In genomic region chr17:76727745-76728456, GRCh38 we compare ENCODE assay signal across 8 cellular contexts. TPM values are rescaled to one million over a fixed set of nuclear protein-coding genes. Genes with fewer than 3 reads are reported as not detected.
DNase-seq lines count a peak whose midpoint lies in the region; ATAC-seq, FAIRE-seq and TF ChIP-seq lines count a peak whose summit lies in the region.

No MANE protein-coding gene starts in this region.

- H3K9ac ChIP-seq in Karpas-422 (ENCODE audit: low read length) (peak overlapping the region; percentile 100), K562 (ENCODE audit: insufficient read depth in 1 of 2, low read depth in 2 of 2, low read length in 2 of 2) (peak overlapping the region; percentile 91 to 99)

- no peaks in the 10 kb centered on the region for H3K9me3 ChIP-seq in CD4-positive, alpha-beta memory T cell (ENCODE audit: control insufficient read depth in 1 of 2, low read length in 2 of 2)
- H3K9me3 ChIP-seq in Karpas-422 (ENCODE audit: low read length) (no peaks in the 10 kb centered on the region), K562 (replicated peaks; ENCODE audit: control insufficient read depth, insufficient read depth, low read depth, low read length) (no peaks in the 10 kb centered on the region; the same call in 1 of the 2 replicates), uterus (no peaks in the 10 kb centered on the region)

- H3K36me3 ChIP-seq in CD4-positive, alpha-beta memory T cell (ENCODE audit: insufficient read depth, low read length), result peaks cover 43% of the 10 kb centered on the region
- H3K36me3 ChIP-seq in Karpas-422 (ENCODE audit: insufficient read depth, low read length) (peaks cover 9% of the 10 kb centered on the region), K562 (ENCODE audit: control insufficient read depth, insufficient read depth, low read length) (peaks cover 54% of the 10 kb centered on the region), uterus (no peaks in the 10 kb centered on the region)

- no peaks in the 10 kb centered on the region for H3K27me3 Mint-ChIP-seq in CD4-positive, alpha-beta memory T cell
- no peaks in the 10 kb centered on the region for H3K27me3 Mint-ChIP-seq in memory B cell

- peak overlapping the region; percentile 94 to 99 (median 97) for H3K4me3 Mint-ChIP-seq in CD4-positive, alpha-beta memory T cell
- peak overlapping the region; percentile 95 for H3K4me3 Mint-ChIP-seq in memory B cell

- FAIRE-seq in K562 (lab: Jason Lieb, UNC), result peak; percentile 15

- no peaks in the 10 kb centered on the region for H3K9me3 Mint-ChIP-seq in CD4-positive, alpha-beta memory T cell
- H3K9me3 Mint-ChIP-seq in memory B cell, result no peaks in the 10 kb centered on the region

- peak overlapping the region; percentile 97 to 100 (median 99) for H3K27ac Mint-ChIP-seq in CD4-positive, alpha-beta memory T cell
- peak overlapping the region; percentile 99 for H3K27ac Mint-ChIP-seq in memory B cell

- TF ChIP-seq POLR2A in K562 (conservative IDR thresholded peaks at IDR 0.05) (no peak), uterus (IDR thresholded peaks at IDR 0.05) (no peak)

- peaks cover 27 to 79% (median 53%) of the 10 kb centered on the region in 4 donors for H3K4me1 Mint-ChIP-seq in CD4-positive, alpha-beta memory T cell
- H3K4me1 Mint-ChIP-seq in memory B cell, result peaks cover 15% of the 10 kb centered on the region

- in situ Hi-C loops in K562 (cut with MboI), result no loop called here
- in situ Hi-C loops in GM13977 (cut with MboI; ENCODE audit: low pct_unique_long_range_greater_than_20kb, low sequenced_read_pairs, unreplicated experiment), result no loop called here

- H3K4me1 ChIP-seq in CD4-positive, alpha-beta memory T cell (ENCODE audit: insufficient read depth, low read length), result peaks cover 80% of the 10 kb centered on the region
- H3K4me1 ChIP-seq in Karpas-422 (ENCODE audit: low read length) (peaks cover 37% of the 10 kb centered on the region), K562 (replicated peaks in 1 of 2; ENCODE audit: control insufficient read depth in 2 of 2, insufficient read depth in 2 of 2, low read length in 2 of 2) (peaks cover 23 to 40% of the 10 kb centered on the region in 2 experiments; a peak in 4 of 5 replicates), uterus (peaks cover 8 to 19% of the 10 kb centered on the region in 2 donors)

- CTCF ChIA-PET in CD4-positive, alpha-beta memory T cell (lab: Charles Lee; ENCODE audit: partially characterized antibody), result interaction anchor here (0.9 to 6.3 kb wide), 16 partner anchors 9 to 412 kb away, joined by 3 to 54 read pairs (median 4); partner anchors contain the start of genes MFSD11 and SRSF2
- CTCF ChIA-PET in K562 (lab: Yijun Ruan, JAX; ENCODE audit: low intra/inter-chr PET ratio), result interaction anchor here (1.1 kb wide), 1 partner anchor 8 kb away, joined by 3 read pairs; no protein-coding TSS in a partner anchor

- H3K27ac ChIP-seq in CD4-positive, alpha-beta memory T cell (ENCODE audit: low read depth, low read length), result peak overlapping the region; percentile 97
- peak overlapping the region; percentile 92 for H3K27ac ChIP-seq in Karpas-422 (ENCODE audit: low read length)
- peak overlapping the region; percentile 96 for H3K27ac ChIP-seq in K562 (ENCODE audit: extremely low read depth, low read depth, low read length)
- peak overlapping the region; percentile 98 to 99 for H3K27ac ChIP-seq in uterus

- intact Hi-C loops in CD4-positive, alpha-beta memory T cell (cut with micrococcal nuclease), result loop anchor here (5.0 kb wide), 3 partner anchors 56 to 211 kb away; no protein-coding TSS in a partner anchor
- intact Hi-C loops in K562 (cut with micrococcal nuclease) (loop anchor here (5.0 kb wide), 1 partner anchor 86 kb away; the partner anchor contains the start of gene ST6GALNAC1), uterus (cut with DNase I; ENCODE audit: low total_unique reads) (no loop called here)

- peaks cover 57% of the 10 kb centered on the region for H3K79me2 ChIP-seq in Karpas-422 (ENCODE audit: low read length)
- peaks cover 79% of the 10 kb centered on the region for H3K79me2 ChIP-seq in K562 (ENCODE audit: control insufficient read depth, insufficient read depth, low read length)

- peak in 3 of 5 donors; percentile 35 to 40 (median 36) for DNase-seq in CD4-positive, alpha-beta memory T cell
- peak; percentile 48 for DNase-seq in Karpas-422
- peak in 1 of 4 experiments; percentile 28 for DNase-seq in K562 (ENCODE audit: extremely low read depth in 1 of 4, low spot score in 3 of 4)
- peak; percentile 15 to 40 for DNase-seq in memory B cell (ENCODE audit: low spot score in 2 of 2)
- DNase-seq in uterus, result no peak
- DNase-seq in GM13977 (ENCODE audit: low spot score), result no peak
- DNase-seq in SK-N-DZ (ENCODE audit: low spot score), result no peak
- DNase-seq in NCI-H1092 treated with DMSO at 0.1 percent for 48 hours (lab: John Stamatoyannopoulos, UW), result no peak

- H3K36me3 Mint-ChIP-seq in CD4-positive, alpha-beta memory T cell, result peaks cover 10 to 62% of the 10 kb centered on the region in 2 donors
- H3K36me3 Mint-ChIP-seq in memory B cell, result peaks cover 2% of the 10 kb centered on the region

- no peaks in the 10 kb centered on the region for H3K9me2 ChIP-seq in Karpas-422 (replicated peaks; ENCODE audit: insufficient read depth, low read length)

- TF ChIP-seq CTCF in K562 (IDR thresholded peaks at IDR 0.05 in 2 of 3, conservative IDR thresholded peaks at IDR 0.05 in 1 of 3; ENCODE audit: insufficient read depth in 2 of 3, low read depth in 1 of 3, low read length in 3 of 3) (no peak), uterus (IDR thresholded peaks at IDR 0.05) (no peak), GM13977 (IDR thresholded peaks at IDR 0.05; ENCODE audit: extremely low read depth, insufficient read depth, missing control alignments) (no peak)

- TF ChIP-seq RAD21 in K562 (CRISPR knock-in tag; conservative IDR thresholded peaks at IDR 0.05 in 1 of 2, IDR thresholded peaks at IDR 0.05 in 1 of 2), result no peak

- POLR2A ChIA-PET in CD4-positive, alpha-beta memory T cell (lab: Charles Lee; ENCODE audit: partially characterized antibody), result interaction anchor here (0.6 to 9.5 kb wide), 20 partner anchors 9 to 1230 kb away, joined by 3 to 283 read pairs (median 4); partner anchors contain the start of genes MFSD11, SRSF2, ST6GALNAC1 and TNRC6C
- POLR2A ChIA-PET in K562 (lab: Yijun Ruan, JAX), result interaction anchor here (0.6 to 5.1 kb wide), 7 partner anchors 8 to 328 kb away, joined by 3 to 75 read pairs (median 4); partner anchors contain the start of genes MFSD11, MXRA7 and SRSF2

- no peak overlapping the region for H2AFZ ChIP-seq in Karpas-422 (ENCODE audit: low read length)
- H2AFZ ChIP-seq in K562 (ENCODE audit: low read depth, low read length), result no peak overlapping the region

- H3K4me2 ChIP-seq in Karpas-422 (ENCODE audit: low read depth, low read length, poor library complexity, severe bottlenecking) (peak overlapping the region; percentile 93), K562 (ENCODE audit: insufficient read depth, low read length) (peak overlapping the region; percentile 85)

- no peak for TF ChIP-seq EP300 in K562 (IDR thresholded peaks at IDR 0.05; ENCODE audit: low read length)

- BruUV-seq in K562 (replicated peaks; lab: Mats Ljungman, UMichigan), result no TSS peak

- no peak for ATAC-seq in K562
- no peak for ATAC-seq in memory B cell (ENCODE audit: low read depth)

- H3K4me3 ChIP-seq in CD4-positive, alpha-beta memory T cell (ENCODE audit: low read length in 2 of 2), result peak overlapping the region; percentile 52 to 95
- H3K4me3 ChIP-seq in Karpas-422 (ENCODE audit: low read length) (peak overlapping the region; percentile 97), K562 (peak overlapping the region; percentile 82), uterus (peak overlapping the region; percentile 91 to 98)

- no peaks in the 10 kb centered on the region for H3K9me1 ChIP-seq in K562 (ENCODE audit: control insufficient read depth, insufficient read depth, low read length)

- WGBS in K562 (ENCODE audit: insufficient coverage, low coverage, missing lambda C conversion rate), result 9% methylated on average over 17 of the region's 18 CpGs

- H3K27me3 ChIP-seq in CD4-positive, alpha-beta memory T cell (ENCODE audit: insufficient read depth, low read length), result no peaks in the 10 kb centered on the region
- no peaks in the 10 kb centered on the region for H3K27me3 ChIP-seq in Karpas-422 (ENCODE audit: low read length)
- H3K27me3 ChIP-seq in K562 (ENCODE audit: control insufficient read depth in 2 of 2, insufficient read depth in 2 of 2, low read length in 2 of 2), result no peaks in the 10 kb centered on the region
- no peaks in the 10 kb centered on the region for H3K27me3 ChIP-seq in uterus

- peaks cover 13% of the 10 kb centered on the region for H4K20me1 ChIP-seq in Karpas-422 (ENCODE audit: insufficient read depth, low read depth, low read length)
- 0 out of 2 replicates have a peak, but pooled peaks cover 4% of the 10 kb centered on the region for H4K20me1 ChIP-seq in K562 (replicated peaks; ENCODE audit: control insufficient read depth, insufficient read depth, low read length)

RNA-seq across cellular contexts. Expression of gene METTL23, which starts 1.3 kb away (rescaled TPM):
- total RNA-seq in CD4-positive, alpha-beta memory T cell, result 10 to 100 TPM; 75.5 to 81.4 TPM
- polyA plus RNA-seq in CD4-positive, alpha-beta memory T cell, result 100 to 1,000 TPM; 134 to 156 TPM
- total RNA-seq in Karpas-422 (2014; rRNA removed; shearing (Covaris generic); ENCODE audit: low replicate concordance), result 43.4 and 72.4 TPM in 2 replicates
- total RNA-seq in K562 (2011; cell fraction: chromatin; rRNA removed; ENCODE audit: low replicate concordance), result 39.2 and 44.3 TPM in 2 replicates
- 29.1 and 31.7 TPM in 2 replicates for total RNA-seq in K562 (2011; cell fraction: nucleolus; rRNA removed)
- 28.7 and 31.7 TPM in 2 replicates for total RNA-seq in K562 (2011; cell fraction: nucleoplasm; rRNA removed)
- total RNA-seq in K562 (2014; rRNA removed) (29.4 and 32.9 TPM in 2 replicates), K562 (2014; rRNA removed; fragmentation: Illumina TruSeq; extraction: Trizol) (37.3 and 47.0 TPM in 2 replicates), K562 (2015; rRNA removed; fragmentation: Illumina TruSeq; extraction: Trizol) (24.1 and 29.5 TPM in 2 replicates), K562 (2021) (36.5 TPM in 2 replicates), uterus (10 to 100 TPM; 13.8 to 32.5 (median 21.6) TPM)
- polyA plus RNA-seq in K562 (2011; rRNA removed) (56.7 and 67.3 TPM in 2 replicates), K562 (2014; fragmentation: Illumina TruSeq; extraction: Trizol) (41.6 and 44.1 TPM in 2 replicates), K562 (2014; fragmentation: Nextera tagmentation; extraction: Ambion mirVana) (10 to 100 TPM; 42.2 to 46.1 TPM), K562 (2014; rRNA removed) (46.6 and 58.5 TPM in 2 replicates)
- 40.2 and 42.2 TPM in 2 replicates for polyA plus RNA-seq in K562 (2011; cell fraction: cytosol; rRNA removed)
- 39.8 and 45.6 TPM in 2 replicates for polyA plus RNA-seq in K562 (2011; cell fraction: nucleus; rRNA removed)
- 44.3 and 52.0 TPM in 2 replicates for polyA plus RNA-seq in K562 (2012)
- 29.0 and 31.8 TPM in 2 replicates for polyA minus RNA-seq in K562 (2011; rRNA and poly(A)+ RNA removed)
- polyA minus RNA-seq in K562 (2011; cell fraction: cytosol; rRNA and poly(A)+ RNA removed), result 6.7 and 12.1 TPM in 2 replicates
- 9.2 and 15.1 TPM in 2 replicates for polyA minus RNA-seq in K562 (2011; cell fraction: nucleus; rRNA and poly(A)+ RNA removed)
- polyA plus RNA-seq in SK-N-DZ (2014; cell fraction: cytosol; rRNA removed), result 54.4 and 64.0 TPM in 2 replicates
- polyA plus RNA-seq in SK-N-DZ (2014; cell fraction: nucleus; rRNA removed), result 69.4 and 78.4 TPM in 2 replicates

RNA-seq across cellular contexts. Expression of gene JMJD6, which starts 1.5 kb away (rescaled TPM):
- total RNA-seq in CD4-positive, alpha-beta memory T cell, result 10 to 100 TPM; 59.4 to 62.1 TPM
- polyA plus RNA-seq in CD4-positive, alpha-beta memory T cell, result 10 to 100 TPM; 22.1 to 40.7 TPM
- total RNA-seq in Karpas-422 (2014; rRNA removed; shearing (Covaris generic); ENCODE audit: low replicate concordance), result 16.2 and 20.5 TPM in 2 replicates
- total RNA-seq in K562 (2011; cell fraction: chromatin; rRNA removed; ENCODE audit: low replicate concordance), result 39.0 and 102 TPM in 2 replicates
- total RNA-seq in K562 (2011; cell fraction: nucleolus; rRNA removed), result 54.7 and 69.0 TPM in 2 replicates
- total RNA-seq in K562 (2011; cell fraction: nucleoplasm; rRNA removed), result 46.6 and 49.9 TPM in 2 replicates
- total RNA-seq in K562 (2014; rRNA removed), result 40.2 and 40.7 TPM in 2 replicates
- total RNA-seq in K562 (2014; rRNA removed; fragmentation: Illumina TruSeq; extraction: Trizol), result 23.4 and 28.1 TPM in 2 replicates
- total RNA-seq in K562 (2015; rRNA removed; fragmentation: Illumina TruSeq; extraction: Trizol), result 37.4 and 38.5 TPM in 2 replicates
- total RNA-seq in K562 (2021), result 47.9 and 52.3 TPM in 2 replicates
- polyA plus RNA-seq in K562 (2011; rRNA removed), result 22.2 and 30.9 TPM in 2 replicates
- polyA plus RNA-seq in K562 (2011; cell fraction: cytosol; rRNA removed), result 25.7 and 30.0 TPM in 2 replicates
- polyA plus RNA-seq in K562 (2011; cell fraction: nucleus; rRNA removed), result 83.8 and 88.4 TPM in 2 replicates
- 50.5 and 52.4 TPM in 2 replicates for polyA plus RNA-seq in K562 (2012)
- 36.5 and 38.2 TPM in 2 replicates for polyA plus RNA-seq in K562 (2014; fragmentation: Illumina TruSeq; extraction: Trizol)
- polyA plus RNA-seq in K562 (2014; fragmentation: Nextera tagmentation; extraction: Ambion mirVana), result 10 to 100 TPM in 1 of 2 experiments, 1 to 10 TPM in 1; 2.5 to 10.5 TPM
- polyA plus RNA-seq in K562 (2014; rRNA removed), result 36.3 and 40.9 TPM in 2 replicates
- 13.2 and 15.1 TPM in 2 replicates for polyA minus RNA-seq in K562 (2011; rRNA and poly(A)+ RNA removed)
- 17.1 and 17.9 TPM in 2 replicates for polyA minus RNA-seq in K562 (2011; cell fraction: cytosol; rRNA and poly(A)+ RNA removed)
- 12.0 and 22.5 TPM in 2 replicates for polyA minus RNA-seq in K562 (2011; cell fraction: nucleus; rRNA and poly(A)+ RNA removed)
- total RNA-seq in uterus, result 10 to 100 TPM in 3 of 4 donors, 1 to 10 TPM in 1; 5.9 to 40.8 (median 21.2) TPM
- 31.5 and 37.4 TPM in 2 replicates for polyA plus RNA-seq in SK-N-DZ (2014; cell fraction: cytosol; rRNA removed)
- polyA plus RNA-seq in SK-N-DZ (2014; cell fraction: nucleus; rRNA removed), result 28.4 and 34.2 TPM in 2 replicates

RNA-seq across cellular contexts. Expression of gene SRSF2, which starts 9.2 kb away (rescaled TPM):
- 100 to 1,000 TPM; 327 to 330 TPM for total RNA-seq in CD4-positive, alpha-beta memory T cell
- polyA plus RNA-seq in CD4-positive, alpha-beta memory T cell, result 100 to 1,000 TPM in 1 of 2 donors, 10 to 100 TPM in 1; 67.6 to 111 TPM
- 328 and 459 TPM in 2 replicates for total RNA-seq in Karpas-422 (2014; rRNA removed; shearing (Covaris generic); ENCODE audit: low replicate concordance)
- total RNA-seq in K562 (2011; cell fraction: chromatin; rRNA removed; ENCODE audit: low replicate concordance), result 541 and 860 TPM in 2 replicates
- 738 and 811 TPM in 2 replicates for total RNA-seq in K562 (2011; cell fraction: nucleolus; rRNA removed)
- 625 and 722 TPM in 2 replicates for total RNA-seq in K562 (2011; cell fraction: nucleoplasm; rRNA removed)
- total RNA-seq in K562 (2014; rRNA removed), result 583 and 1,185 TPM in 2 replicates
- 261 and 276 TPM in 2 replicates for total RNA-seq in K562 (2014; rRNA removed; fragmentation: Illumina TruSeq; extraction: Trizol)
- 339 and 353 TPM in 2 replicates for total RNA-seq in K562 (2015; rRNA removed; fragmentation: Illumina TruSeq; extraction: Trizol)
- total RNA-seq in K562 (2021), result 499 and 569 TPM in 2 replicates
- polyA plus RNA-seq in K562 (2011; rRNA removed), result 422 and 444 TPM in 2 replicates
- polyA plus RNA-seq in K562 (2011; cell fraction: cytosol; rRNA removed), result 268 and 523 TPM in 2 replicates
- 1,783 and 2,637 TPM in 2 replicates for polyA plus RNA-seq in K562 (2011; cell fraction: nucleus; rRNA removed)
- 310 and 372 TPM in 2 replicates for polyA plus RNA-seq in K562 (2012)
- polyA plus RNA-seq in K562 (2014; fragmentation: Illumina TruSeq; extraction: Trizol), result 379 and 393 TPM in 2 replicates
- polyA plus RNA-seq in K562 (2014; fragmentation: Nextera tagmentation; extraction: Ambion mirVana), result 100 to 1,000 TPM; 161 to 186 TPM
- polyA plus RNA-seq in K562 (2014; rRNA removed), result 579 and 682 TPM in 2 replicates
- 180 and 185 TPM in 2 replicates for polyA minus RNA-seq in K562 (2011; rRNA and poly(A)+ RNA removed)
- polyA minus RNA-seq in K562 (2011; cell fraction: cytosol; rRNA and poly(A)+ RNA removed), result 370 and 404 TPM in 2 replicates
- 793 and 922 TPM in 2 replicates for polyA minus RNA-seq in K562 (2011; cell fraction: nucleus; rRNA and poly(A)+ RNA removed)
- total RNA-seq in uterus, result 100 to 1,000 TPM; 127 to 753 (median 167) TPM
- polyA plus RNA-seq in SK-N-DZ (2014; cell fraction: cytosol; rRNA removed), result 618 and 705 TPM in 2 replicates
- polyA plus RNA-seq in SK-N-DZ (2014; cell fraction: nucleus; rRNA removed), result 1,335 and 1,788 TPM in 2 replicates

RNA-seq across cellular contexts. Expression of gene MFSD11, which starts 10.0 kb away (rescaled TPM):
- total RNA-seq in CD4-positive, alpha-beta memory T cell, result 10 to 100 TPM; 32.7 to 37.8 TPM
- 10 to 100 TPM; 23.1 to 34.7 TPM for polyA plus RNA-seq in CD4-positive, alpha-beta memory T cell
- total RNA-seq in Karpas-422 (2014; rRNA removed; shearing (Covaris generic); ENCODE audit: low replicate concordance), result 19.1 and 34.3 TPM in 2 replicates
- 145 and 147 TPM in 2 replicates for total RNA-seq in K562 (2011; cell fraction: chromatin; rRNA removed; ENCODE audit: low replicate concordance)
- 84.1 and 87.6 TPM in 2 replicates for total RNA-seq in K562 (2011; cell fraction: nucleolus; rRNA removed)
- total RNA-seq in K562 (2011; cell fraction: nucleoplasm; rRNA removed), result 125 and 138 TPM in 2 replicates
- total RNA-seq in K562 (2014; rRNA removed), result 15.5 and 25.6 TPM in 2 replicates
- total RNA-seq in K562 (2014; rRNA removed; fragmentation: Illumina TruSeq; extraction: Trizol), result 20.9 and 21.8 TPM in 2 replicates
- 21.6 and 24.1 TPM in 2 replicates for total RNA-seq in K562 (2015; rRNA removed; fragmentation: Illumina TruSeq; extraction: Trizol)
- total RNA-seq in K562 (2021), result 24.5 and 26.2 TPM in 2 replicates
- polyA plus RNA-seq in K562 (2011; rRNA removed), result 23.7 and 24.4 TPM in 2 replicates
- 20.6 and 23.7 TPM in 2 replicates for polyA plus RNA-seq in K562 (2011; cell fraction: cytosol; rRNA removed)
- 57.8 and 68.3 TPM in 2 replicates for polyA plus RNA-seq in K562 (2011; cell fraction: nucleus; rRNA removed)
- 21.9 and 28.2 TPM in 2 replicates for polyA plus RNA-seq in K562 (2012)
- polyA plus RNA-seq in K562 (2014; fragmentation: Illumina TruSeq; extraction: Trizol), result 15.0 and 17.9 TPM in 2 replicates
- polyA plus RNA-seq in K562 (2014; fragmentation: Nextera tagmentation; extraction: Ambion mirVana), result 10 to 100 TPM; 14.4 to 19.7 TPM
- polyA plus RNA-seq in K562 (2014; rRNA removed), result 19.9 and 22.8 TPM in 2 replicates
- polyA minus RNA-seq in K562 (2011; rRNA and poly(A)+ RNA removed), result 30.5 and 35.7 TPM in 2 replicates
- polyA minus RNA-seq in K562 (2011; cell fraction: cytosol; rRNA and poly(A)+ RNA removed), result 16.4 and 22.1 TPM in 2 replicates
- polyA minus RNA-seq in K562 (2011; cell fraction: nucleus; rRNA and poly(A)+ RNA removed), result 30.6 and 40.5 TPM in 2 replicates
- total RNA-seq in uterus, result 10 to 100 TPM; 32.0 to 69.2 (median 45.2) TPM
- 33.1 and 35.2 TPM in 2 replicates for polyA plus RNA-seq in SK-N-DZ (2014; cell fraction: cytosol; rRNA removed)
- polyA plus RNA-seq in SK-N-DZ (2014; cell fraction: nucleus; rRNA removed), result 48.5 and 64.6 TPM in 2 replicates

RNA-seq across cellular contexts. Expression of gene MXRA7, which starts 17.1 kb away (rescaled TPM):
- 1 to 10 TPM; 6.3 to 9.2 TPM for total RNA-seq in CD4-positive, alpha-beta memory T cell
- polyA plus RNA-seq in CD4-positive, alpha-beta memory T cell, result 10 to 100 TPM in 1 of 2 donors, 1 to 10 TPM in 1; 5.3 to 15.0 TPM
- total RNA-seq in Karpas-422 (2014; rRNA removed; shearing (Covaris generic); ENCODE audit: low replicate concordance), result 0.45 TPM in 1 of 2 replicates, not detected in the other
- total RNA-seq in K562 (2011; cell fraction: chromatin; rRNA removed; ENCODE audit: low replicate concordance), result 7.4 and 13.0 TPM in 2 replicates
- total RNA-seq in K562 (2011; cell fraction: nucleolus; rRNA removed), result 13.7 and 15.5 TPM in 2 replicates
- 17.9 and 28.3 TPM in 2 replicates for total RNA-seq in K562 (2011; cell fraction: nucleoplasm; rRNA removed)
- total RNA-seq in K562 (2014; rRNA removed) (14.1 and 17.1 TPM in 2 replicates), K562 (2014; rRNA removed; fragmentation: Illumina TruSeq; extraction: Trizol) (17.8 and 18.9 TPM in 2 replicates), K562 (2015; rRNA removed; fragmentation: Illumina TruSeq; extraction: Trizol) (8.2 and 8.8 TPM in 2 replicates), K562 (2021) (12.8 and 14.3 TPM in 2 replicates), uterus (100 to 1,000 TPM; 174 to 250 (median 197) TPM)
- polyA plus RNA-seq in K562 (2011; rRNA removed) (36.8 and 38.4 TPM in 2 replicates), K562 (2014; fragmentation: Illumina TruSeq; extraction: Trizol) (24.4 and 25.0 TPM in 2 replicates), K562 (2014; fragmentation: Nextera tagmentation; extraction: Ambion mirVana) (1 to 10 TPM; 2.6 to 3.2 TPM), K562 (2014; rRNA removed) (14.4 and 22.0 TPM in 2 replicates)
- 14.5 and 26.4 TPM in 2 replicates for polyA plus RNA-seq in K562 (2011; cell fraction: cytosol; rRNA removed)
- 17.3 and 17.5 TPM in 2 replicates for polyA plus RNA-seq in K562 (2011; cell fraction: nucleus; rRNA removed)
- polyA plus RNA-seq in K562 (2012), result 9.6 and 28.4 TPM in 2 replicates
- polyA minus RNA-seq in K562 (2011; rRNA and poly(A)+ RNA removed), result 15.4 and 21.1 TPM in 2 replicates
- polyA minus RNA-seq in K562 (2011; cell fraction: cytosol; rRNA and poly(A)+ RNA removed), result 13.4 and 15.8 TPM in 2 replicates
- polyA minus RNA-seq in K562 (2011; cell fraction: nucleus; rRNA and poly(A)+ RNA removed), result 1.6 and 4.3 TPM in 2 replicates
- 164 and 175 TPM in 2 replicates for polyA plus RNA-seq in SK-N-DZ (2014; cell fraction: cytosol; rRNA removed)
- 91.7 and 100 TPM in 2 replicates for polyA plus RNA-seq in SK-N-DZ (2014; cell fraction: nucleus; rRNA removed)

Comparison
In these comparisons a context has a peak if more than half of its experiments do, and no peak if none do; other contexts are left out.
1. DNase-seq: peak in CD4-positive, alpha-beta memory T cell (3 of 5), Karpas-422 (single experiment) and memory B cell (2 of 2); none in uterus (0 of 2), GM13977 (single experiment), SK-N-DZ (single experiment) and NCI-H1092 treated with DMSO at 0.1 percent for 48 hours (single experiment).
2. Peak in every context shown above with its lines, with median percentiles within 50 percentile points of each other: H3K27ac ChIP-seq and H3K4me3 ChIP-seq.